In genomic region chr11:75485742-75486141, GRCh38 we compare ENCODE assay signal across 10 cellular contexts. TPM values are rescaled to one million over a fixed set of nuclear protein-coding genes. Genes with fewer than 3 reads are reported as not detected.
"Had no signal": no experiment of that assay in that cellular context is flagged by ENCODE, and none has a peak within 500 bp of the region (broad histone marks: within the 10 kb centered on the region; RNA-seq: fewer than 3 reads in every experiment).

No MANE protein-coding gene starts in this region.

- H3K4me1 ChIP-seq: HAP-1 had no signal

- DNase-seq: GM23248, GOT3, H7, HFFc6, IMR-90 had no signal

- H3K9ac ChIP-seq: GM23248 had no signal

- H3K9me3 ChIP-seq: HAP-1 had no signal

- ATAC-seq: HCT116 had no signal

- H3K27ac ChIP-seq: GM23248, HL-60 had no signal

- H3K36me3 ChIP-seq: HAP-1 had no signal

- H2AFZ ChIP-seq: GM23248 had no signal

- H3K4me3 ChIP-seq: GM23248, HAP-1 had no signal

RNA-seq across cellular contexts. Expression of gene KLHL35, which starts 52.7 kb away (rescaled TPM):
- total RNA-seq: H4, HFFc6, HT1080 had no signal
